12 cellular contexts compared by ENCODE assay signal in genomic region chr15:85048430-85048829, GRCh38.
A peak's percentile ranks its signal among the peaks of the same experiment; 100 is the strongest.
DNase-seq lines count a peak whose midpoint lies in the region; ATAC-seq and TF ChIP-seq lines count a peak whose summit lies in the region.
"Had no signal": no experiment of that assay in that cellular context is flagged by ENCODE, and none has a peak within 500 bp of the region (broad histone marks: within the 10 kb centered on the region; RNA-seq: fewer than 3 reads in every experiment).

No MANE protein-coding gene starts in this region.

- POLR2A ChIA-PET in naive thymus-derived CD8-positive, alpha-beta T cell (lab: Charles Lee), result no interaction called here

- no peaks in the 10 kb centered on the region for H3K27me3 Mint-ChIP-seq in activated naive CD8-positive, alpha-beta T cell treated with anti-CD3 and anti-CD28 coated beads, Interleukin-2, amount 50 U/mL, for 24 hours
- H3K27me3 Mint-ChIP-seq in naive thymus-derived CD8-positive, alpha-beta T cell, result no peaks in the 10 kb centered on the region

- H3K27ac Mint-ChIP-seq in activated naive CD8-positive, alpha-beta T cell treated with anti-CD3 and anti-CD28 coated beads, Interleukin-2, amount 50 U/mL, for 24 hours, result peak overlapping the region; percentile 45
- H3K27ac Mint-ChIP-seq in naive thymus-derived CD8-positive, alpha-beta T cell, result peak overlapping the region in 4 of 10 donors; percentile 34 to 71 (median 59)
- H3K27ac Mint-ChIP-seq: activated naive CD4-positive, alpha-beta T cell treated with anti-CD3 and anti-CD28 coated beads for 36 hours had no signal

- H3K4me3 ChIP-seq in left ventricle myocardium inferior, result no peak overlapping the region
- no peak overlapping the region for H3K4me3 ChIP-seq in tibial nerve
- H3K4me3 ChIP-seq: lower lobe of right lung, upper lobe of right lung had no signal

- no peaks in the 10 kb centered on the region for H3K9me3 ChIP-seq in left ventricle myocardium inferior (replicated peaks)
- H3K9me3 ChIP-seq in tibial nerve, result no peaks in the 10 kb centered on the region
- H3K9me3 ChIP-seq: lower lobe of right lung, upper lobe of right lung had no signal

- peaks cover 58% of the 10 kb centered on the region for H3K4me1 Mint-ChIP-seq in activated naive CD8-positive, alpha-beta T cell treated with anti-CD3 and anti-CD28 coated beads, Interleukin-2, amount 50 U/mL, for 24 hours
- H3K4me1 Mint-ChIP-seq in naive thymus-derived CD8-positive, alpha-beta T cell, result peaks cover 17 to 61% (median 21%) of the 10 kb centered on the region in 4 donors

- intact Hi-C loops in left ventricle myocardium inferior (cut with micrococcal nuclease), result no loop called here
- intact Hi-C loops in cardiac septum (cut with DNase I), result loop anchor here (5.0 kb wide), 2 partner anchors 41 to 66 kb away; partner anchors contain the start of gene PDE8A

- H3K36me3 Mint-ChIP-seq in activated naive CD8-positive, alpha-beta T cell treated with anti-CD3 and anti-CD28 coated beads, Interleukin-2, amount 50 U/mL, for 24 hours (ENCODE audit: low read depth), result peaks cover 2% of the 10 kb centered on the region
- H3K36me3 Mint-ChIP-seq in naive thymus-derived CD8-positive, alpha-beta T cell, result no peaks in the 10 kb centered on the region

- DNase-seq in left ventricle myocardium inferior (no peak), cardiac septum (ENCODE audit: low spot score) (no peak), tibial nerve (ENCODE audit: low spot score in 2 of 2) (no peak), RPMI8226 (no peak), NCI-H446 treated with DMSO at 0.1 percent for 48 hours (lab: John Stamatoyannopoulos, UW) (no peak)
- DNase-seq in activated naive CD8-positive, alpha-beta T cell treated with anti-CD3 and anti-CD28 coated beads, Interleukin-2, amount 50 U/mL, for 24 hours, result no peak
- DNase-seq in naive thymus-derived CD8-positive, alpha-beta T cell, result no peak
- DNase-seq: activated CD4-positive, alpha-beta T cell treated with anti-CD3 and anti-CD28 coated beads, Interleukin-2, amount 50 U/mL, for 4 hours; activated naive CD4-positive, alpha-beta T cell treated with anti-CD3 and anti-CD28 coated beads for 36 hours; lower lobe of right lung; upper lobe of right lung had no signal

- peak overlapping the region; percentile 70 for H3K27ac ChIP-seq in left ventricle myocardium inferior (replicated peaks)
- peak overlapping the region; percentile 58 for H3K27ac ChIP-seq in layer of hippocampus (ENCODE audit: low read depth, low read length)
- peak overlapping the region in 3 of 4 donors; percentile 6 to 72 (median 53) for H3K27ac ChIP-seq in tibial nerve
- H3K27ac ChIP-seq: upper lobe of right lung had no signal

- H3K36me3 ChIP-seq in left ventricle myocardium inferior (no peaks in the 10 kb centered on the region), tibial nerve (no peaks in the 10 kb centered on the region)
- H3K36me3 ChIP-seq: lower lobe of right lung, upper lobe of right lung had no signal

- H3K9me3 Mint-ChIP-seq in activated naive CD8-positive, alpha-beta T cell treated with anti-CD3 and anti-CD28 coated beads, Interleukin-2, amount 50 U/mL, for 24 hours, result no peaks in the 10 kb centered on the region
- H3K9me3 Mint-ChIP-seq in naive thymus-derived CD8-positive, alpha-beta T cell, result no peaks in the 10 kb centered on the region

- WGBS in tibial nerve, 2 donors, result 46 to 47% methylated on average over 6 of the region's 6 CpGs

- no peak for TF ChIP-seq POLR2A in tibial nerve (IDR thresholded peaks at IDR 0.05)

- H3K4me1 ChIP-seq in left ventricle myocardium inferior, result peaks cover 65% of the 10 kb centered on the region
- peaks cover 0 to 54% (median 5%) of the 10 kb centered on the region in 4 donors for H3K4me1 ChIP-seq in tibial nerve

- no peak for TF ChIP-seq CTCF in left ventricle myocardium inferior (IDR thresholded peaks at IDR 0.05; ENCODE audit: borderline replicate concordance)
- TF ChIP-seq CTCF in tibial nerve (IDR thresholded peaks at IDR 0.05), result no peak

- ATAC-seq in activated naive CD8-positive, alpha-beta T cell treated with anti-CD3 and anti-CD28 coated beads, Interleukin-2, amount 50 U/mL, for 24 hours, result no peak
- no peak for ATAC-seq in naive thymus-derived CD8-positive, alpha-beta T cell
- ATAC-seq: upper lobe of right lung had no signal

- no peak for TF ChIP-seq EP300 in tibial nerve (IDR thresholded peaks at IDR 0.05)

- no peak overlapping the region for H3K4me3 Mint-ChIP-seq in activated naive CD8-positive, alpha-beta T cell treated with anti-CD3 and anti-CD28 coated beads, Interleukin-2, amount 50 U/mL, for 24 hours
- no peak overlapping the region for H3K4me3 Mint-ChIP-seq in naive thymus-derived CD8-positive, alpha-beta T cell
- H3K4me3 Mint-ChIP-seq: activated naive CD4-positive, alpha-beta T cell treated with anti-CD3 and anti-CD28 coated beads for 36 hours had no signal

- H3K27me3 ChIP-seq in left ventricle myocardium inferior (ENCODE audit: low read depth) (no peaks in the 10 kb centered on the region), layer of hippocampus (ENCODE audit: control insufficient read depth, insufficient read depth, low read length) (no peaks in the 10 kb centered on the region), tibial nerve (no peaks in the 10 kb centered on the region)
- H3K27me3 ChIP-seq: upper lobe of right lung had no signal
